In genomic region chr2:219506802-219507554, GRCh38 we compare ENCODE assay signal across 1 cellular context.
A peak's percentile ranks its signal among the peaks of the same experiment; 100 is the strongest.
TF ChIP-seq lines count a peak whose summit lies in the region.

No MANE protein-coding gene starts in this region.

TF ChIP-seq in K562, 482 proteins besides CTCF, POLR2A, EP300 and RAD21:
- TF ChIP-seq TCFL5 (CRISPR knock-in tag; conservative IDR thresholded peaks at IDR 0.05) (no peak), ARID3B (CRISPR knock-in tag; IDR thresholded peaks at IDR 0.05; ENCODE audit: borderline replicate concordance) (no peak), POLR2B (IDR thresholded peaks at IDR 0.05; ENCODE audit: low read depth, partially characterized antibody) (no peak), ZNF146 (CRISPR knock-in tag; IDR thresholded peaks at IDR 0.05; ENCODE audit: unreplicated experiment) (no peak), JUNB (CRISPR knock-in tag; conservative IDR thresholded peaks at IDR 0.05) (no peak), ZNF263 (CRISPR knock-in tag; IDR thresholded peaks at IDR 0.05; ENCODE audit: borderline replicate concordance) (no peak), ZNF282 (CRISPR knock-in tag; IDR thresholded peaks at IDR 0.05) (no peak), XRCC3 (IDR thresholded peaks at IDR 0.05) (no peak), PHF8 (IDR thresholded peaks at IDR 0.05; ENCODE audit: borderline replicate concordance, low read length) (no peak), POLR2G (IDR thresholded peaks at IDR 0.05; ENCODE audit: low read depth, low read length) (0 out of 2 replicates have a peak, but pooled peaks have one; percentile 23), PPARD (CRISPR knock-in tag; IDR thresholded peaks at IDR 0.05) (no peak), ZNF23 (CRISPR knock-in tag; IDR thresholded peaks at IDR 0.05) (no peak), OTX1 (CRISPR knock-in tag; IDR thresholded peaks at IDR 0.05) (no peak), RBFOX2 (IDR thresholded peaks at IDR 0.05; ENCODE audit: low read depth, low read length) (peak; percentile 8; the same call in 1 of the 2 replicates), E2F1 (CRISPR knock-in tag; IDR thresholded peaks at IDR 0.05) (no peak)
